1 cellular context compared by ENCODE assay signal in the genomic region with DNA sequence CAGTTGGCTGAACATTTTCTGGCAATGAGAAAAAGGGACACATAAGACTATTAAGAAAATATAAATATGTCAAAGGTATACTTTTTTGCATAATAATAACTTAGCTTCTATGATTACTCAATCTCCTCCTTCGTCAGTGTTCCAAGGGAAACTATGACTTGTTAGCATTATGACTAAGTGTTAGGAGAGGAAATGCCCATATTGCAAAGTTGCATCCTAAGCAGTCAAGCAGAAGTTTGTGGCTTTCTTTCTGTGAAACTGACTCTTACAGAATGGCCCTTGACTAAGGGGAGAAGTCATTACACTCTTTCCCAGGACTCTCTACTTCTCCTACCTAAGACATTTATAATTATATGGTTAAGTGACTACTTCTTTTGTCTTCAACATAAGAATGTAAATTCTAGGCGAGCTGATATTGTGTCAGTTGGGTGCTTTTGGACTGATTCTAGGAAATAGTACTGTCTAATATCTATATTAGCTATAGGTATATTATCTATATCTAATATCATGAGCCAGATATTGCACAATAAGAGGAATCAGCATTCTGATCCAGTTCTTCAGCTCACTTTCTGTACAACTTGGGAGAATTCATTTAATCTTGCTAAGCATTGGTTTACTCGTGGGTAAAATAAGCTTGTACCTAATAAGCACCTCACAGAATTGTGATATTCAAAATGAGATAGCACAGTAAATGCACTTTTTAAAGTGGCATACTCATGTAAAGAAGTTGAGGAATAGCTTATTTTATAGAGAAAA.
TF ChIP-seq lines count a peak whose summit lies in the region.

No MANE protein-coding gene starts in this region.

TF ChIP-seq in endothelial cell of umbilical vein, 7 proteins besides CTCF, POLR2A, EP300 and RAD21:
- TF ChIP-seq POLR2AphosphoS5 (IDR thresholded peaks at IDR 0.05; ENCODE audit: insufficient read depth, low read depth, low read length): no peak
- peak; percentile 78 for TF ChIP-seq FOS (IDR thresholded peaks at IDR 0.05; ENCODE audit: borderline replicate concordance, insufficient read depth, low read length)
- peak; percentile 85 for TF ChIP-seq JUN (IDR thresholded peaks at IDR 0.05; ENCODE audit: borderline replicate concordance, insufficient read depth, insufficient read length, low read depth)
